In genomic region chr17:74742153-74742515, GRCh38 we compare ENCODE assay signal across 9 cellular contexts. TPM values are rescaled to one million over a fixed set of nuclear protein-coding genes. Genes with fewer than 3 reads are reported as not detected.
DNase-seq lines count a peak whose midpoint lies in the region; ATAC-seq lines count a peak whose summit lies in the region.
"Had no signal": no experiment of that assay in that cellular context is flagged by ENCODE, and none has a peak within 500 bp of the region (broad histone marks: within the 10 kb centered on the region; RNA-seq: fewer than 3 reads in every experiment).

No MANE protein-coding gene starts in this region.

- H3K4me3 Mint-ChIP-seq in stimulated activated naive CD8-positive, alpha-beta T cell treated with anti-CD3 and anti-CD28 coated beads, Interleukin-15, amount 100 ng/mL, for 72 hours: peak overlapping the region; percentile 71 to 74

- H3K27ac Mint-ChIP-seq in stimulated activated naive CD8-positive, alpha-beta T cell treated with anti-CD3 and anti-CD28 coated beads, Interleukin-15, amount 100 ng/mL, for 72 hours: peak overlapping the region; percentile 21 to 91

- DNase-seq in activated T-cell treated with anti-CD3 and anti-CD28 coated beads for 1 hour (ENCODE audit: low read depth): peak; percentile 42
- DNase-seq in activated T-cell treated with anti-CD3 and anti-CD28 coated beads for 4 hours: no peak
- peak; percentile 59 for DNase-seq in M059J (ENCODE audit: low read depth)
- DNase-seq in activated effector memory CD4-positive, alpha-beta T cell treated with anti-CD3 and anti-CD28 coated beads, Interleukin-2, amount 50 U/mL, for 16 hours: peak; percentile 82
- peak; percentile 44 to 71 for DNase-seq in stimulated activated naive CD8-positive, alpha-beta T cell treated with anti-CD3 and anti-CD28 coated beads, Interleukin-15, amount 100 ng/mL, for 72 hours
- DNase-seq in DMS 273 (lab: John Stamatoyannopoulos, UW; ENCODE audit: unreplicated experiment): no peak
- DNase-seq in NCI-H2107 (lab: John Stamatoyannopoulos, UW): no peak

- peak; percentile 37 for ATAC-seq in stimulated activated naive CD8-positive, alpha-beta T cell treated with anti-CD3 and anti-CD28 coated beads, Interleukin-15, amount 100 ng/mL, for 72 hours
- ATAC-seq in HG03439 (IDR thresholded peaks at IDR 0.05; ENCODE audit: unreplicated experiment): no peak
- ATAC-seq: Panc1 had no signal

- peaks cover 86% of the 10 kb centered on the region for H3K4me1 Mint-ChIP-seq in stimulated activated naive CD8-positive, alpha-beta T cell treated with anti-CD3 and anti-CD28 coated beads, Interleukin-15, amount 100 ng/mL, for 72 hours

- peaks cover 5 to 11% of the 10 kb centered on the region in 2 donors for H3K9me3 Mint-ChIP-seq in stimulated activated naive CD8-positive, alpha-beta T cell treated with anti-CD3 and anti-CD28 coated beads, Interleukin-15, amount 100 ng/mL, for 72 hours

- no peaks in the 10 kb centered on the region for H3K27me3 Mint-ChIP-seq in stimulated activated naive CD8-positive, alpha-beta T cell treated with anti-CD3 and anti-CD28 coated beads, Interleukin-15, amount 100 ng/mL, for 72 hours

RNA-seq across cellular contexts. Expression of gene RAB37, which starts 5.1 kb away (rescaled TPM):
- total RNA-seq in M059J (2014; rRNA removed; shearing (Covaris generic)): not detected in 2 replicates

RNA-seq across cellular contexts. Expression of gene NHERF1, which starts 6.3 kb away (rescaled TPM):
- 63.1 and 80.7 TPM in 2 replicates for total RNA-seq in M059J (2014; rRNA removed; shearing (Covaris generic))

RNA-seq across cellular contexts. Expression of gene CD300LF, which starts 29.4 kb away (rescaled TPM):
- not detected in 2 replicates for total RNA-seq in M059J (2014; rRNA removed; shearing (Covaris generic))

RNA-seq across cellular contexts. Expression of gene NAT9, which starts 34.0 kb away (rescaled TPM):
- total RNA-seq in M059J (2014; rRNA removed; shearing (Covaris generic)): 18.4 and 18.5 TPM in 2 replicates

Comparison
In these comparisons a context has a peak if more than half of its experiments do, and no peak if none do; other contexts are left out.
1. DNase-seq: peak in activated T-cell treated with anti-CD3 and anti-CD28 coated beads for 1 hour (single experiment), M059J (single experiment), activated effector memory CD4-positive, alpha-beta T cell treated with anti-CD3 and anti-CD28 coated beads, Interleukin-2, amount 50 U/mL, for 16 hours (single experiment) and stimulated activated naive CD8-positive, alpha-beta T cell treated with anti-CD3 and anti-CD28 coated beads, Interleukin-15, amount 100 ng/mL, for 72 hours (2 of 2); none in activated T-cell treated with anti-CD3 and anti-CD28 coated beads for 4 hours (single experiment), DMS 273 (single experiment) and NCI-H2107 (single experiment).